In genomic region chr15:68055224-68055705, GRCh38 we compare ENCODE assay signal across 8 cellular contexts. TPM values are rescaled to one million over a fixed set of nuclear protein-coding genes. Genes with fewer than 3 reads are reported as not detected.
DNase-seq lines count a peak whose midpoint lies in the region; ATAC-seq, FAIRE-seq and TF ChIP-seq lines count a peak whose summit lies in the region.

No MANE protein-coding gene starts in this region.

- H3K9me3 ChIP-seq in CD4-positive, alpha-beta memory T cell (ENCODE audit: control insufficient read depth in 1 of 2, low read length in 2 of 2), result no peaks in the 10 kb centered on the region
- H3K9me3 ChIP-seq in MG63 (no peaks in the 10 kb centered on the region), HepG2 (ENCODE audit: low read length) (no peaks in the 10 kb centered on the region)

- ATAC-seq in GM21526 (IDR thresholded peaks at IDR 0.05; ENCODE audit: low FRiP score, unreplicated experiment) (peak; percentile 38), activated B cell treated with CpG ODN at 0.5 μM for 24 hours (ENCODE audit: low read depth) (peak; percentile 51), HepG2 (no peak)

- peaks cover 0 to 15% of the 10 kb centered on the region in 2 donors for H3K36me3 Mint-ChIP-seq in CD4-positive, alpha-beta memory T cell
- H3K36me3 Mint-ChIP-seq in activated B cell treated with CpG ODN at 0.5 μM for 24 hours (ENCODE audit: low read depth), result peaks cover 12% of the 10 kb centered on the region

- peaks cover 56% of the 10 kb centered on the region for H3K79me2 ChIP-seq in HepG2 (ENCODE audit: insufficient read depth, low read length)

- peak overlapping the region; percentile 83 to 95 (median 93) for H3K27ac Mint-ChIP-seq in CD4-positive, alpha-beta memory T cell
- H3K27ac Mint-ChIP-seq in activated B cell treated with CpG ODN at 0.5 μM for 24 hours, result peak overlapping the region; percentile 94

- peak overlapping the region; percentile 80 to 97 for H3K4me3 ChIP-seq in CD4-positive, alpha-beta memory T cell (ENCODE audit: low read length in 2 of 2)
- peak overlapping the region; percentile 91 for H3K4me3 ChIP-seq in MG63
- H3K4me3 ChIP-seq in HepG2 (replicated peaks in 1 of 3; ENCODE audit: insufficient read depth in 1 of 3, low read depth in 2 of 3, low read length in 3 of 3), result peak overlapping the region; percentile 87 to 100 (median 94)

- H3K27me3 Mint-ChIP-seq in CD4-positive, alpha-beta memory T cell, result no peaks in the 10 kb centered on the region
- no peaks in the 10 kb centered on the region for H3K27me3 Mint-ChIP-seq in activated B cell treated with CpG ODN at 0.5 μM for 24 hours

- TF ChIP-seq POLR2A in HepG2 (IDR thresholded peaks at IDR 0.05; ENCODE audit: insufficient read depth in 1 of 2, low read depth in 2 of 2, low read length in 2 of 2), result no peak

- in situ Hi-C loops in HepG2 (cut with HindIII; ENCODE audit: extremely low pct_ligation_motif_present, low pct_unique_long_range_greater_than_20kb), result no loop called here

- peak overlapping the region; percentile 83 for H3K9ac ChIP-seq in HepG2 (ENCODE audit: insufficient read depth, low read depth, low read length)

- H3K4me3 Mint-ChIP-seq in CD4-positive, alpha-beta memory T cell, result peak overlapping the region; percentile 90 to 96 (median 92)
- peak overlapping the region; percentile 94 for H3K4me3 Mint-ChIP-seq in activated B cell treated with CpG ODN at 0.5 μM for 24 hours

- no peak for TF ChIP-seq RAD21 in HepG2 (CRISPR knock-in tag; IDR thresholded peaks at IDR 0.05)

- no peaks in the 10 kb centered on the region for H3K27me3 ChIP-seq in CD4-positive, alpha-beta memory T cell (ENCODE audit: insufficient read depth, low read length)
- H3K27me3 ChIP-seq in MG63, result no peaks in the 10 kb centered on the region
- no peaks in the 10 kb centered on the region for H3K27me3 ChIP-seq in HepG2 (ENCODE audit: control insufficient read depth in 1 of 2, insufficient read depth in 2 of 2, low read length in 2 of 2)

- 0% methylated on average over 15 of the region's 15 CpGs for WGBS in HepG2 (ENCODE audit: low lambda C conversion rate)

- peak overlapping the region; percentile 86 for H3K4me2 ChIP-seq in HepG2 (ENCODE audit: low read depth, low read length)

- peaks cover 45% of the 10 kb centered on the region for H3K4me1 ChIP-seq in CD4-positive, alpha-beta memory T cell (ENCODE audit: insufficient read depth, low read length)
- H3K4me1 ChIP-seq in HepG2 (ENCODE audit: insufficient read depth, low read length), result peaks cover 51% of the 10 kb centered on the region

- peaks cover 30 to 55% (median 42%) of the 10 kb centered on the region in 4 donors for H3K4me1 Mint-ChIP-seq in CD4-positive, alpha-beta memory T cell
- H3K4me1 Mint-ChIP-seq in activated B cell treated with CpG ODN at 0.5 μM for 24 hours, result peaks cover 39% of the 10 kb centered on the region

- TF ChIP-seq CTCF in activated B cell treated with CpG ODN at 0.5 μM for 24 hours (IDR thresholded peaks at IDR 0.05), result no peak
- no peak for TF ChIP-seq CTCF in HepG2 (CRISPR knock-in tag; IDR thresholded peaks at IDR 0.05)

- H3K36me3 ChIP-seq in CD4-positive, alpha-beta memory T cell (ENCODE audit: insufficient read depth, low read length), result no peaks in the 10 kb centered on the region
- H3K36me3 ChIP-seq in MG63, result no peaks in the 10 kb centered on the region
- H3K36me3 ChIP-seq in HepG2 (replicated peaks in 1 of 2; ENCODE audit: control insufficient read depth in 1 of 2, insufficient read depth in 2 of 2, low read length in 2 of 2), result 0 out of 5 replicates have a peak, but pooled peaks cover 0 to 3% of the 10 kb centered on the region in 2 experiments

- peak; percentile 49 to 81 (median 53) for DNase-seq in CD4-positive, alpha-beta memory T cell
- DNase-seq in MG63 (peak; percentile 25), activated B cell treated with CpG ODN at 0.5 μM for 24 hours (peak; percentile 34), cerebellar cortex (ENCODE audit: low spot score) (peak; percentile 38), HepG2 (ENCODE audit: low spot score) (no peak), NCI-H1048 (lab: John Stamatoyannopoulos, UW) (no peak)
- DNase-seq in stimulated activated CD4-positive, alpha-beta T cell treated with anti-CD3 and anti-CD28 coated beads, Interleukin-4, amount 100 ng/mL, for 4 hours, result peak; percentile 42 to 61

- FAIRE-seq in HepG2 (lab: Jason Lieb, UNC), result no peak

- CTCF ChIA-PET in CD4-positive, alpha-beta memory T cell (lab: Charles Lee; ENCODE audit: partially characterized antibody), result interaction anchor here (1.8 kb wide), 1 partner anchor 97 kb away, joined by 5 read pairs; no protein-coding TSS in a partner anchor
- CTCF ChIA-PET in activated B cell treated with CpG ODN at 0.5 μM for 24 hours (lab: Charles Lee) (interaction anchor here (2.5 kb wide), 1 partner anchor 98 kb away, joined by 14 read pairs; no protein-coding TSS in a partner anchor), HepG2 (lab: Yijun Ruan, JAX; ENCODE audit: low intra/inter-chr PET ratio, low total read pairs) (no interaction called here)

- no peaks in the 10 kb centered on the region for H3K9me3 Mint-ChIP-seq in CD4-positive, alpha-beta memory T cell
- no peaks in the 10 kb centered on the region for H3K9me3 Mint-ChIP-seq in activated B cell treated with CpG ODN at 0.5 μM for 24 hours

- POLR2A ChIA-PET in CD4-positive, alpha-beta memory T cell (lab: Charles Lee; ENCODE audit: partially characterized antibody), result interaction anchor here (0.9 to 2.5 kb wide), 13 partner anchors 9 to 815 kb away, joined by 3 to 15 read pairs (median 5); partner anchors contain the start of genes CLN6, FEM1B and MAP2K5
- POLR2A ChIA-PET in activated B cell treated with CpG ODN at 0.5 μM for 24 hours (lab: Charles Lee) (interaction anchor here (0.6 to 3.2 kb wide), 14 partner anchors 10 to 1550 kb away, joined by 3 to 35 read pairs (median 4); partner anchors contain the start of genes FEM1B and ZWILCH), HepG2 (lab: Yijun Ruan, JAX) (interaction anchor here (0.8 to 2.0 kb wide), 4 partner anchors 9 to 140 kb away, joined by 3 to 23 read pairs (median 12); no protein-coding TSS in a partner anchor)

- H4K20me1 ChIP-seq in HepG2 (ENCODE audit: insufficient read depth, low read length), result peaks cover 32% of the 10 kb centered on the region

- peak overlapping the region; percentile 91 for H3K27ac ChIP-seq in CD4-positive, alpha-beta memory T cell (ENCODE audit: low read depth, low read length)
- peak overlapping the region; percentile 94 for H3K27ac ChIP-seq in HepG2 (ENCODE audit: extremely low read length, insufficient read depth, low read length)

- TSS peak; percentile 47 for BruUV-seq in HepG2 (replicated peaks; lab: Mats Ljungman, UMichigan)

- no peak overlapping the region for H2AFZ ChIP-seq in HepG2 (ENCODE audit: low read length)

- TF ChIP-seq EP300 in HepG2 (IDR thresholded peaks at IDR 0.05; ENCODE audit: low read depth in 2 of 2, low read length in 2 of 2) (no peak), HepG2 (CRISPR knock-in tag; IDR thresholded peaks at IDR 0.05; ENCODE audit: borderline replicate concordance) (no peak)

- intact Hi-C loops in CD4-positive, alpha-beta memory T cell (cut with micrococcal nuclease), result loop anchor here (2.0 to 10.0 kb wide), 3 partner anchors 214 to 800 kb away; partner anchors contain the start of genes AAGAB, C15orf61, IQCH and RNU6-1
- intact Hi-C loops in activated B cell treated with CpG ODN at 0.5 μM for 24 hours (cut with micrococcal nuclease), result loop anchor here (5.0 to 10.0 kb wide), 3 partner anchors 60 to 510 kb away; partner anchors contain the start of gene MAP2K5
- intact Hi-C loops in HepG2 (cut with micrococcal nuclease; ENCODE audit: unreplicated experiment), result loop anchor here (2.0 to 10.0 kb wide), 3 partner anchors 44 to 108 kb away; no protein-coding TSS in a partner anchor

TF ChIP-seq in HepG2, 621 proteins besides CTCF, POLR2A, EP300 and RAD21:
- TF ChIP-seq AGO2 (optimal IDR thresholded peaks at IDR 0.05; ENCODE audit: low read depth, low read length) (no peak), ZNF414 (CRISPR knock-in tag; IDR thresholded peaks at IDR 0.05) (0 out of 2 replicates have a peak, but pooled peaks have one; percentile 11)
TF ChIP-seq in HepG2: peak in this region for 1.

RNA-seq across cellular contexts. Expression of gene PIAS1, which starts 1.1 kb away (rescaled TPM):
- total RNA-seq in CD4-positive, alpha-beta memory T cell, result 10 to 100 TPM; 86.0 to 86.2 TPM
- polyA plus RNA-seq in CD4-positive, alpha-beta memory T cell, result 100 to 1,000 TPM; 111 to 149 TPM
- 7.6 and 30.4 TPM in 2 replicates for total RNA-seq in MG63 (2014; rRNA removed; shearing (Covaris generic); ENCODE audit: low replicate concordance)
- total RNA-seq in activated B cell treated with CpG ODN at 0.5 μM for 24 hours (47.0 and 56.3 TPM in 2 replicates), HepG2 (2016; rRNA removed; fragmentation: Illumina TruSeq; extraction: Trizol) (20.7 and 23.2 TPM in 2 replicates)
- 13.3 and 13.7 TPM in 2 replicates for total RNA-seq in HepG2 (2016; cell fraction: cytosol; rRNA removed; fragmentation: Illumina TruSeq; extraction: Trizol; ENCODE audit: low read depth)
- total RNA-seq in HepG2 (2016; cell fraction: insoluble cytoplasmic fraction; rRNA removed; fragmentation: Illumina TruSeq; extraction: Trizol), result 19.2 and 20.9 TPM in 2 replicates
- total RNA-seq in HepG2 (2016; cell fraction: membrane; rRNA removed; fragmentation: Illumina TruSeq; extraction: Trizol), result 15.7 and 17.4 TPM in 2 replicates
- 40.8 and 44.2 TPM in 2 replicates for total RNA-seq in HepG2 (2016; cell fraction: nucleus; rRNA removed; fragmentation: Illumina TruSeq; extraction: Trizol)
- 27.8 and 33.7 TPM in 2 replicates for polyA plus RNA-seq in HepG2 (2011; rRNA removed)
- 20.2 and 22.2 TPM in 2 replicates for polyA plus RNA-seq in HepG2 (2011; cell fraction: cytosol; rRNA removed)
- polyA plus RNA-seq in HepG2 (2011; cell fraction: nucleus; rRNA removed), result 52.0 and 60.6 TPM in 2 replicates
- 21.4 and 23.7 TPM in 2 replicates for polyA plus RNA-seq in HepG2 (2012)
- polyA plus RNA-seq in HepG2 (2016; cell fraction: cytosol; fragmentation: Illumina TruSeq; extraction: Trizol; ENCODE audit: low read depth), result 1.9 and 2.4 TPM in 2 replicates
- polyA plus RNA-seq in HepG2 (2016; cell fraction: insoluble cytoplasmic fraction; fragmentation: Illumina TruSeq; extraction: Trizol; ENCODE audit: low read depth), result 26.7 and 30.0 TPM in 2 replicates
- 4.2 and 4.8 TPM in 2 replicates for polyA plus RNA-seq in HepG2 (2016; cell fraction: membrane; fragmentation: Illumina TruSeq; extraction: Trizol; ENCODE audit: low read depth)
- 25.3 and 26.6 TPM in 2 replicates for polyA plus RNA-seq in HepG2 (2016; cell fraction: nucleus; fragmentation: Illumina TruSeq; extraction: Trizol; ENCODE audit: insufficient read depth, low read depth)
- polyA minus RNA-seq in HepG2 (2011; rRNA and poly(A)+ RNA removed; ENCODE audit: low replicate concordance), result 79.4 and 97.0 TPM in 2 replicates
- 25.3 and 29.3 TPM in 2 replicates for polyA minus RNA-seq in HepG2 (2011; cell fraction: cytosol; rRNA and poly(A)+ RNA removed)
- polyA minus RNA-seq in HepG2 (2011; cell fraction: nucleus; rRNA and poly(A)+ RNA removed), result 120 and 122 TPM in 2 replicates

Comparison
In these comparisons a context has a peak if more than half of its experiments do, and no peak if none do; other contexts are left out.
1. DNase-seq: peak in CD4-positive, alpha-beta memory T cell (5 of 5), MG63 (single experiment), activated B cell treated with CpG ODN at 0.5 μM for 24 hours (single experiment), cerebellar cortex (single experiment) and stimulated activated CD4-positive, alpha-beta T cell treated with anti-CD3 and anti-CD28 coated beads, Interleukin-4, amount 100 ng/mL, for 4 hours (2 of 2); none in HepG2 (single experiment) and NCI-H1048 (single experiment).
2. Peak in every context shown above with its lines, with median percentiles within 50 percentile points of each other: H3K4me3 ChIP-seq.